ENCODE assay signal across 8 cellular contexts in genomic region chr7:100595188-100595587, GRCh38.
"Had no signal": no experiment of that assay in that cellular context is flagged by ENCODE, and none has a peak within 500 bp of the region (broad histone marks: within the 10 kb centered on the region; RNA-seq: fewer than 3 reads in every experiment).

No MANE protein-coding gene starts in this region.

- H3K27ac Mint-ChIP-seq: GM23338, IgD-negative memory B cell had no signal

- H3K4me3 Mint-ChIP-seq: GM23338, IgD-negative memory B cell had no signal

- H3K4me2 ChIP-seq: GM23338 had no signal

- H3K4me3 ChIP-seq: GM23338, HAP-1 had no signal

- H3K9me3 ChIP-seq: HAP-1 had no signal

- H3K4me1 Mint-ChIP-seq: IgD-negative memory B cell had no signal

- H3K4me1 ChIP-seq: HAP-1 had no signal

- H2AFZ ChIP-seq: GM23338 had no signal

- ATAC-seq: GM23338, HCT116 had no signal

- H3K36me3 ChIP-seq: HAP-1 had no signal

- FAIRE-seq: H1, H54, HTR-8/SVneo had no signal

- H3K9me3 Mint-ChIP-seq: GM23338, IgD-negative memory B cell had no signal

- DNase-seq: KG1 had no signal
